14 cellular contexts compared by ENCODE assay signal in genomic region chr12:108810636-108811035, GRCh38.
"Had no signal": no experiment of that assay in that cellular context is flagged by ENCODE, and none has a peak within 500 bp of the region (broad histone marks: within the 10 kb centered on the region; RNA-seq: fewer than 3 reads in every experiment).

No MANE protein-coding gene starts in this region.

- H3K36me3 ChIP-seq: ovary, uterus had no signal

- H3K27me3 Mint-ChIP-seq: stimulated activated memory B cell treated with anti-CD40 and anti-IgM and Interleukin-4, amounts not matched to agents 10 μg/mL and 1 μg/mL and 100 μg/mL, for 72 hours had no signal

- H3K4me3 ChIP-seq: hepatocyte, left lung, ovary, sigmoid colon, tibial artery, uterus had no signal

- DNase-seq: activated CD4-positive, alpha-beta T cell treated with anti-CD3 and anti-CD28 coated beads for 4 hours; activated CD8-positive, alpha-beta T cell treated with anti-CD3 and anti-CD28 coated beads, Interleukin-2, amount 10 ng/mL, durations not matched to agents 7 days and 5 days; activated naive CD4-positive, alpha-beta T cell treated with anti-CD3 and anti-CD28 coated beads for 36 hours; islet precursor cell; left lung; mesendoderm; ovary; sigmoid colon; uterus had no signal

- H3K4me1 ChIP-seq: uterus had no signal

- ATAC-seq: activated CD8-positive, alpha-beta T cell treated with anti-CD3 and anti-CD28 coated beads, Interleukin-2, amount 10 ng/mL, durations not matched to agents 7 days and 5 days; left lung; stimulated activated memory B cell treated with anti-CD40 and anti-IgM and Interleukin-4, amounts not matched to agents 10 μg/mL and 1 μg/mL and 100 μg/mL, for 72 hours had no signal

- H3K27me3 ChIP-seq: hepatocyte, left lung, ovary, sigmoid colon, tibial artery, uterus had no signal

- H3K27ac ChIP-seq: hepatocyte, left lung, ovary, uterus had no signal

- H3K27ac Mint-ChIP-seq: activated CD8-positive, alpha-beta T cell treated with anti-CD3 and anti-CD28 coated beads, Interleukin-2, amount 10 ng/mL, durations not matched to agents 7 days and 5 days; activated naive CD4-positive, alpha-beta T cell treated with anti-CD3 and anti-CD28 coated beads for 36 hours; nephron; stimulated activated memory B cell treated with anti-CD40 and anti-IgM and Interleukin-4, amounts not matched to agents 10 μg/mL and 1 μg/mL and 100 μg/mL, for 72 hours; T-helper 1 cell treated with Interleukin-12 subunit alpha and Interleukin-12 subunit beta and Interleukin-4 antibody, amounts not matched to agents 30 μg/mL and 1 μg/mL, for 36 hours had no signal

- H3K4me1 Mint-ChIP-seq: stimulated activated memory B cell treated with anti-CD40 and anti-IgM and Interleukin-4, amounts not matched to agents 10 μg/mL and 1 μg/mL and 100 μg/mL, for 72 hours had no signal

- H3K9me3 Mint-ChIP-seq: activated naive CD4-positive, alpha-beta T cell treated with anti-CD3 and anti-CD28 coated beads for 36 hours; nephron; stimulated activated memory B cell treated with anti-CD40 and anti-IgM and Interleukin-4, amounts not matched to agents 10 μg/mL and 1 μg/mL and 100 μg/mL, for 72 hours; T-helper 1 cell treated with Interleukin-12 subunit alpha and Interleukin-12 subunit beta and Interleukin-4 antibody, amounts not matched to agents 30 μg/mL and 1 μg/mL, for 36 hours had no signal

- H3K9me3 ChIP-seq: left lung, ovary, sigmoid colon, tibial artery, uterus had no signal

- H3K4me3 Mint-ChIP-seq: activated CD8-positive, alpha-beta T cell treated with anti-CD3 and anti-CD28 coated beads, Interleukin-2, amount 10 ng/mL, durations not matched to agents 7 days and 5 days; activated naive CD4-positive, alpha-beta T cell treated with anti-CD3 and anti-CD28 coated beads for 36 hours; nephron; stimulated activated memory B cell treated with anti-CD40 and anti-IgM and Interleukin-4, amounts not matched to agents 10 μg/mL and 1 μg/mL and 100 μg/mL, for 72 hours; T-helper 1 cell treated with Interleukin-12 subunit alpha and Interleukin-12 subunit beta and Interleukin-4 antibody, amounts not matched to agents 30 μg/mL and 1 μg/mL, for 36 hours had no signal
